In the genomic region with DNA sequence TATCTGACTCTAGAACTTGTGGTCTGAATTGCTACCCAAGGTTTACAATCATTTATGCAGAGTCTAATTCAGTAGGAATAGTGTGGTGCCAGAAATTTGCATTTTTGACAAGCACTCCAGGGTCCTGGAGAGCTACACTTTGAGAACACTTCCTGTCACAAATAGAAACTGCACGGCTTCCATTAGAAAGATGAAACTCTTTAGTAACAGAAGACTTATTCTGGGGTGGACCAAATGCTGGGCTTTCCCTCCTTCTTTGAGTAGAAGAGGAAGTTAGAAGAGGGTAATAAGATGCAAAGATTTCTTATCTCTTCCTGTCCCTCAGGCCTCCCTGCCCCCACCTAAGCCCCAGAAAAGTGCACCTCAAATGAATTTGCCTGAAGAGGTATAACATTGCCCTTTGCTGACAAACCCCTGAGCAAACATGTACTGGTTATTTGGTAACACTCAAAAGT, we compare ENCODE assay signal across 9 cellular contexts. TPM values are rescaled to one million over a fixed set of nuclear protein-coding genes. Genes with fewer than 3 reads are reported as not detected.
DNase-seq lines count a peak whose midpoint lies in the region; ATAC-seq and TF ChIP-seq lines count a peak whose summit lies in the region.
"Had no signal": no experiment of that assay in that cellular context is flagged by ENCODE, and none has a peak within 500 bp of the region (broad histone marks: within the 10 kb centered on the region; RNA-seq: fewer than 3 reads in every experiment).

No MANE protein-coding gene starts in this region.

- peak; percentile 91 for ATAC-seq in GM18858 (IDR thresholded peaks at IDR 0.05; ENCODE audit: unreplicated experiment)
- peak; percentile 86 for ATAC-seq in GM21825 (IDR thresholded peaks at IDR 0.05; ENCODE audit: unreplicated experiment)

- H3K9me2 ChIP-seq in Karpas-422 (replicated peaks; ENCODE audit: insufficient read depth, low read length): no peaks in the 10 kb centered on the region

- peaks cover 58% of the 10 kb centered on the region for H3K79me2 ChIP-seq in Karpas-422 (ENCODE audit: low read length)

- no peak overlapping the region for H2AFZ ChIP-seq in Karpas-422 (ENCODE audit: low read length)

- H3K4me2 ChIP-seq in Karpas-422 (ENCODE audit: low read depth, low read length, poor library complexity, severe bottlenecking): peak overlapping the region; percentile 41

- H3K4me3 ChIP-seq in Karpas-422 (ENCODE audit: low read length) (no peak overlapping the region; the same call in 1 of the 2 replicates), tibial nerve (no peak overlapping the region), WERI-Rb-1 (ENCODE audit: low read depth, low read length) (no peak overlapping the region)

- H3K9ac ChIP-seq in Karpas-422 (ENCODE audit: low read length): peak overlapping the region; percentile 11; the same call in 1 of the 2 replicates

- TF ChIP-seq EP300 in tibial nerve (IDR thresholded peaks at IDR 0.05): no peak

- H3K27ac ChIP-seq in Karpas-422 (ENCODE audit: low read length): peak overlapping the region; percentile 68
- no peak overlapping the region for H3K27ac ChIP-seq in tibial nerve
- no peak overlapping the region for H3K27ac ChIP-seq in WERI-Rb-1

- H3K4me1 ChIP-seq in Karpas-422 (ENCODE audit: low read length) (peaks cover 30% of the 10 kb centered on the region), tibial nerve (peaks cover 0 to 15% (median 0%) of the 10 kb centered on the region in 4 donors)

- DNase-seq in Karpas-422 (peak; percentile 81), germinal center (ENCODE audit: low spot score) (peak; percentile 64), tibial nerve (ENCODE audit: low spot score in 2 of 2) (no peak), WERI-Rb-1 (no peak), globus pallidus (ENCODE audit: low spot score) (no peak), COLO668 (lab: John Stamatoyannopoulos, UW; ENCODE audit: unreplicated experiment) (no peak)
- DNase-seq: hypothalamus had no signal

- TF ChIP-seq CTCF in tibial nerve (IDR thresholded peaks at IDR 0.05): no peak
- no peak for TF ChIP-seq CTCF in WERI-Rb-1 (IDR thresholded peaks at IDR 0.05; ENCODE audit: low read depth, low read length)

- H3K36me3 ChIP-seq in Karpas-422 (ENCODE audit: insufficient read depth, low read length) (peaks cover 17% of the 10 kb centered on the region; the same call in 1 of the 2 replicates), tibial nerve (peaks cover 0 to 19% (median 0%) of the 10 kb centered on the region in 3 donors), WERI-Rb-1 (no peaks in the 10 kb centered on the region)

- H4K20me1 ChIP-seq in Karpas-422 (ENCODE audit: insufficient read depth, low read depth, low read length): no peaks in the 10 kb centered on the region

- H3K9me3 ChIP-seq in Karpas-422 (ENCODE audit: low read length) (no peaks in the 10 kb centered on the region), tibial nerve (no peaks in the 10 kb centered on the region), WERI-Rb-1 (ENCODE audit: severe bottlenecking) (no peaks in the 10 kb centered on the region)

- WGBS in tibial nerve, 2 donors: 85 to 88% methylated on average over 1 of the region's 1 CpG

- H3K27me3 ChIP-seq in Karpas-422 (ENCODE audit: low read length) (no peaks in the 10 kb centered on the region), tibial nerve (no peaks in the 10 kb centered on the region), WERI-Rb-1 (ENCODE audit: insufficient read depth, low read depth, severe bottlenecking) (no peaks in the 10 kb centered on the region)

- no peak for TF ChIP-seq POLR2A in tibial nerve (IDR thresholded peaks at IDR 0.05)

RNA-seq across cellular contexts. Expression of gene DGLUCY, which starts 28.4 kb away (rescaled TPM):
- 90.0 and 99.9 TPM in 2 replicates for total RNA-seq in Karpas-422 (2014; rRNA removed; shearing (Covaris generic); ENCODE audit: low replicate concordance)
- total RNA-seq in tibial nerve: 10 to 100 TPM; 41.6 to 55.5 (median 46.5) TPM

Comparison
In these comparisons a context has a peak if more than half of its experiments do, and no peak if none do; other contexts are left out.
1. DNase-seq: peak in Karpas-422 (single experiment) and germinal center (single experiment); none in tibial nerve (0 of 2), WERI-Rb-1 (single experiment), globus pallidus (single experiment) and COLO668 (single experiment).